Comparison of ENCODE assay signal across 10 cellular contexts in genomic region chr6:29925341-29926080, GRCh38. TPM values are rescaled to one million over a fixed set of nuclear protein-coding genes. Genes with fewer than 3 reads are reported as not detected.
DNase-seq lines count a peak whose midpoint lies in the region; ATAC-seq and TF ChIP-seq lines count a peak whose summit lies in the region.
"Had no signal": no experiment of that assay in that cellular context is flagged by ENCODE, and none has a peak within 500 bp of the region (broad histone marks: within the 10 kb centered on the region; RNA-seq: fewer than 3 reads in every experiment).

No MANE protein-coding gene starts in this region.

- H3K9me3 ChIP-seq in left ventricle myocardium inferior (replicated peaks) = no peaks in the 10 kb centered on the region

- intact Hi-C loops in left ventricle myocardium inferior (cut with micrococcal nuclease) = no loop called here
- intact Hi-C loops in Right ventricle myocardium inferior (cut with DNase I) = loop anchor here (2.0 to 5.0 kb wide), 3 partner anchors 17 to 51 kb away; partner anchors contain the start of gene HLA-A
- intact Hi-C loops in activated T-helper 2 cell treated with anti-CD3 and anti-CD28 coated beads, Interferon-gamma antibody, Interleukin-2, Interleukin-4, amounts not matched to agents 10 μg/mL and 5 μg/mL and 100 μg/mL, durations not matched to agents 14 hours and 24 hours and 36 hours (cut with micrococcal nuclease) = loop anchor here (2.0 to 10.0 kb wide), 3 partner anchors 17 to 61 kb away; partner anchors contain the start of gene HLA-A

- H3K4me1 ChIP-seq in left ventricle myocardium inferior = peaks cover 12% of the 10 kb centered on the region

- peak overlapping the region; percentile 91 for H3K27ac Mint-ChIP-seq in activated T-helper 2 cell treated with anti-CD3 and anti-CD28 coated beads, Interferon-gamma antibody, Interleukin-2, Interleukin-4, amounts not matched to agents 10 μg/mL and 5 μg/mL and 100 μg/mL, durations not matched to agents 14 hours and 24 hours and 36 hours
- no peak overlapping the region for H3K27ac Mint-ChIP-seq in type B pancreatic cell

- H3K4me1 Mint-ChIP-seq in activated T-helper 2 cell treated with anti-CD3 and anti-CD28 coated beads, Interferon-gamma antibody, Interleukin-2, Interleukin-4, amounts not matched to agents 10 μg/mL and 5 μg/mL and 100 μg/mL, durations not matched to agents 14 hours and 24 hours and 36 hours (ENCODE audit: low read depth) = peaks cover 23% of the 10 kb centered on the region
- no peaks in the 10 kb centered on the region for H3K4me1 Mint-ChIP-seq in type B pancreatic cell (ENCODE audit: unreplicated experiment)

- H3K27me3 Mint-ChIP-seq in activated T-helper 2 cell treated with anti-CD3 and anti-CD28 coated beads, Interferon-gamma antibody, Interleukin-2, Interleukin-4, amounts not matched to agents 10 μg/mL and 5 μg/mL and 100 μg/mL, durations not matched to agents 14 hours and 24 hours and 36 hours (ENCODE audit: low read depth) = peaks cover 8% of the 10 kb centered on the region
- H3K27me3 Mint-ChIP-seq in type B pancreatic cell = peaks cover 24% of the 10 kb centered on the region

- H3K4me3 Mint-ChIP-seq in activated T-helper 2 cell treated with anti-CD3 and anti-CD28 coated beads, Interferon-gamma antibody, Interleukin-2, Interleukin-4, amounts not matched to agents 10 μg/mL and 5 μg/mL and 100 μg/mL, durations not matched to agents 14 hours and 24 hours and 36 hours (ENCODE audit: low read depth) = peak overlapping the region; percentile 88
- H3K4me3 Mint-ChIP-seq in type B pancreatic cell = peak overlapping the region; percentile 31

- no peaks in the 10 kb centered on the region for H3K27me3 ChIP-seq in left ventricle myocardium inferior (ENCODE audit: low read depth)

- DNase-seq in left ventricle myocardium inferior (no peak), Right ventricle myocardium inferior (ENCODE audit: missing footprints) (no peak), islet precursor cell (peak; percentile 20), type B pancreatic cell (ENCODE audit: extremely low spot score, unreplicated experiment) (no peak)
- no peak for DNase-seq in activated T-helper 2 cell treated with anti-CD3 and anti-CD28 coated beads, Interferon-gamma antibody, Interleukin-2, Interleukin-4, amounts not matched to agents 10 μg/mL and 5 μg/mL and 100 μg/mL, durations not matched to agents 14 hours and 24 hours and 36 hours (ENCODE audit: low spot score)
- DNase-seq in activated effector memory CD4-positive, alpha-beta T cell treated with anti-CD3 and anti-CD28 coated beads, Interleukin-2, amount 50 U/mL, for 16 hours = no peak
- DNase-seq: NCI-H1436, T1000 had no signal

- H3K4me3 ChIP-seq in left ventricle myocardium inferior = peak overlapping the region; percentile 78

- H3K36me3 ChIP-seq in left ventricle myocardium inferior = no peaks in the 10 kb centered on the region

- ATAC-seq in Right ventricle myocardium inferior (no peak), HG03196 (IDR thresholded peaks at IDR 0.05; ENCODE audit: unreplicated experiment) (no peak), HG02759 (IDR thresholded peaks at IDR 0.05; ENCODE audit: unreplicated experiment) (no peak)

- peaks cover 3% of the 10 kb centered on the region for H3K9me3 Mint-ChIP-seq in activated T-helper 2 cell treated with anti-CD3 and anti-CD28 coated beads, Interferon-gamma antibody, Interleukin-2, Interleukin-4, amounts not matched to agents 10 μg/mL and 5 μg/mL and 100 μg/mL, durations not matched to agents 14 hours and 24 hours and 36 hours
- no peaks in the 10 kb centered on the region for H3K9me3 Mint-ChIP-seq in type B pancreatic cell

- TF ChIP-seq CTCF in left ventricle myocardium inferior (IDR thresholded peaks at IDR 0.05; ENCODE audit: borderline replicate concordance) = no peak
- no peak for TF ChIP-seq CTCF in type B pancreatic cell (conservative IDR thresholded peaks at IDR 0.05)

- peaks cover 20% of the 10 kb centered on the region for H3K36me3 Mint-ChIP-seq in activated T-helper 2 cell treated with anti-CD3 and anti-CD28 coated beads, Interferon-gamma antibody, Interleukin-2, Interleukin-4, amounts not matched to agents 10 μg/mL and 5 μg/mL and 100 μg/mL, durations not matched to agents 14 hours and 24 hours and 36 hours (ENCODE audit: low read depth)
- no peaks in the 10 kb centered on the region for H3K36me3 Mint-ChIP-seq in type B pancreatic cell

- H3K27ac ChIP-seq in left ventricle myocardium inferior (replicated peaks) = peak overlapping the region; percentile 95

RNA-seq across cellular contexts. Expression of gene HLA-A, which starts 16.8 kb away (rescaled TPM):
- total RNA-seq in left ventricle myocardium inferior = 252 TPM
- total RNA-seq in Right ventricle myocardium inferior = 249 TPM
- total RNA-seq in activated T-helper 2 cell treated with anti-CD3 and anti-CD28 coated beads, Interferon-gamma antibody, Interleukin-2, Interleukin-4, amounts not matched to agents 10 μg/mL and 5 μg/mL and 100 μg/mL, durations not matched to agents 14 hours and 24 hours and 36 hours = 1,569 and 1,592 TPM in 2 replicates
- 183 and 209 TPM in 2 replicates for total RNA-seq in type B pancreatic cell (ENCODE audit: low replicate concordance)
